ENCODE assay signal across 30 cellular contexts in the genomic region with DNA sequence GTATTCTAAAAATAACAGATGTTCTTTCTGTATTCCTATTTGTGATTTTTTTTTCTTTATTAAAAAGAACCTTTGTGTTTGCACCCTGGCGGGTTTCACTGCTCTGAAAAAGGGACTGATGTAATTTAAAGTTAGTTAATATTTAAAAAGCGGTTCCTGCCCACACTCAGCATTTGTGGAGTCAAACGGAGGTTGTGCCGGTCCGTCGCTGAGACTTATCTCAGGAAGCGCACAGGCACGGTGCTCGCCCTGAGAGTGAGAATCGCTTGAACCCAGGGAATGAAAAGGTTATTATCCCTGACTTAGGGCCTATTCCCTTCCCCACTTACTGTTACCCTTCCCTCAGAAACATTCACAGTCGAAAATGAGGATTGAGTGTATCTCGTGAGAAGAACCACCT.
"Had no signal": no experiment of that assay in that cellular context is flagged by ENCODE, and none has a peak within 500 bp of the region (broad histone marks: within the 10 kb centered on the region; RNA-seq: fewer than 3 reads in every experiment).

No MANE protein-coding gene starts in this region.

- H3K27ac Mint-ChIP-seq: activated CD8-positive, alpha-beta T cell treated with anti-CD3 and anti-CD28 coated beads for 36 hours; activated naive CD4-positive, alpha-beta T cell treated with anti-CD3 and anti-CD28 coated beads, Interleukin-2, amount 10 ng/mL, durations not matched to agents 7 days and 5 days; activated T-cell treated with anti-CD3 and anti-CD28 coated beads, Interleukin-2, amount 50 U/mL, for 72 hours; activated T-helper 2 cell treated with anti-CD3 and anti-CD28 coated beads, Interferon-gamma antibody, Interleukin-2, Interleukin-4, amounts not matched to agents 10 μg/mL and 5 μg/mL and 100 μg/mL, durations not matched to agents 14 hours and 24 hours and 36 hours; T-helper 1 cell treated with Interleukin-12 subunit alpha and Interleukin-12 subunit beta and Interleukin-4 antibody, amounts not matched to agents 30 μg/mL and 1 μg/mL, for 36 hours had no signal

- H3K4me3 ChIP-seq: SJCRH30 had no signal

- H3K36me3 ChIP-seq: SJCRH30 had no signal

- H3K27ac ChIP-seq: RWPE1, SJCRH30 had no signal

- H3K4me2 ChIP-seq: SK-N-SH had no signal

- FAIRE-seq: bronchial epithelial cell had no signal

- H3K9me3 Mint-ChIP-seq: activated CD8-positive, alpha-beta T cell treated with anti-CD3 and anti-CD28 coated beads for 36 hours; activated naive CD4-positive, alpha-beta T cell treated with anti-CD3 and anti-CD28 coated beads, Interleukin-2, amount 10 ng/mL, durations not matched to agents 7 days and 5 days; activated T-cell treated with anti-CD3 and anti-CD28 coated beads, Interleukin-2, amount 50 U/mL, for 72 hours; activated T-helper 2 cell treated with anti-CD3 and anti-CD28 coated beads, Interferon-gamma antibody, Interleukin-2, Interleukin-4, amounts not matched to agents 10 μg/mL and 5 μg/mL and 100 μg/mL, durations not matched to agents 14 hours and 24 hours and 36 hours; T-helper 1 cell treated with Interleukin-12 subunit alpha and Interleukin-12 subunit beta and Interleukin-4 antibody, amounts not matched to agents 30 μg/mL and 1 μg/mL, for 36 hours had no signal

- ATAC-seq: activated CD4-positive, CD25-positive, alpha-beta regulatory T cell treated with anti-CD3 and anti-CD28 coated beads, Interleukin-2, amount 50 U/mL, for 24 hours; activated CD8-positive, alpha-beta T cell treated with anti-CD3 and anti-CD28 coated beads for 36 hours; activated T-cell treated with anti-CD3 and anti-CD28 coated beads, Interleukin-2, amount 50 U/mL, for 72 hours; Panc1 had no signal

- H3K36me3 Mint-ChIP-seq: activated naive CD4-positive, alpha-beta T cell treated with anti-CD3 and anti-CD28 coated beads, Interleukin-2, amount 10 ng/mL, durations not matched to agents 7 days and 5 days had no signal

- DNase-seq: activated CD4-positive, alpha-beta T cell treated with anti-CD3 and anti-CD28 coated beads for 4 hours; activated CD8-positive, alpha-beta memory T cell treated with anti-CD3 and anti-CD28 coated beads, Interleukin-2, amount 50 U/mL, for 4 hours; activated CD8-positive, alpha-beta T cell treated with anti-CD3 and anti-CD28 coated beads for 36 hours; activated gamma-delta T cell treated with Interleukin-2 at 50 U/mL for 16 hours; activated naive CD4-positive, alpha-beta T cell treated with anti-CD3 and anti-CD28 coated beads, Interleukin-2, amount 10 ng/mL, durations not matched to agents 7 days and 5 days; activated T-cell treated with anti-CD3 and anti-CD28 coated beads, Interleukin-2, amount 50 U/mL, for 72 hours; aorta; central memory CD4-positive, alpha-beta T cell; Kasumi-1; KBM-7; NCI-H1092; NCI-H1417; NCI-H1694; NCI-H2029; NCI-H2107; NCI-H2171 treated with DMSO at 0.1 percent for 48 hours; NCI-H226; NCI-H510A; NCI-H526 treated with DMSO at 0.1 percent for 48 hours; NCI-H82; OCI-M1; Right ventricle myocardium superior; SJCRH30; SK-N-SH had no signal

- H3K9ac ChIP-seq: SK-N-SH had no signal

- H3K9me3 ChIP-seq: SJCRH30, SK-N-SH had no signal

- H3K4me3 Mint-ChIP-seq: activated CD8-positive, alpha-beta T cell treated with anti-CD3 and anti-CD28 coated beads for 36 hours; activated naive CD4-positive, alpha-beta T cell treated with anti-CD3 and anti-CD28 coated beads, Interleukin-2, amount 10 ng/mL, durations not matched to agents 7 days and 5 days; activated T-cell treated with anti-CD3 and anti-CD28 coated beads, Interleukin-2, amount 50 U/mL, for 72 hours; T-helper 1 cell treated with Interleukin-12 subunit alpha and Interleukin-12 subunit beta and Interleukin-4 antibody, amounts not matched to agents 30 μg/mL and 1 μg/mL, for 36 hours had no signal

- H3K4me1 ChIP-seq: SJCRH30 had no signal
